27 cellular contexts compared by ENCODE assay signal in genomic region chr2:387980-388421, GRCh38.
"Had no signal": no experiment of that assay in that cellular context is flagged by ENCODE, and none has a peak within 500 bp of the region (broad histone marks: within the 10 kb centered on the region; RNA-seq: fewer than 3 reads in every experiment).

No MANE protein-coding gene starts in this region.

- H3K36me3 ChIP-seq: gastrocnemius medialis, left lung, tibial nerve, upper lobe of left lung had no signal

- ATAC-seq: gastrocnemius medialis; left lung; naive thymus-derived CD4-positive, alpha-beta T cell; sciatic nerve had no signal

- H3K36me3 Mint-ChIP-seq: naive thymus-derived CD4-positive, alpha-beta T cell had no signal

- H3K27me3 ChIP-seq: gastrocnemius medialis, testis, tibial nerve, upper lobe of left lung had no signal

- H3K27me3 Mint-ChIP-seq: dendritic cell treated with granulocyte-macrophage colony-stimulating factor and Interleukin-4, amounts not matched to agents 40 ng/mL and 50 ng/mL, for 4 days had no signal

- H3K27ac Mint-ChIP-seq: dendritic cell treated with granulocyte-macrophage colony-stimulating factor and Interleukin-4, amounts not matched to agents 40 ng/mL and 50 ng/mL, for 4 days; naive thymus-derived CD4-positive, alpha-beta T cell; nephron had no signal

- FAIRE-seq: colon, endometrium, kidney had no signal

- H3K9me3 Mint-ChIP-seq: nephron had no signal

- DNase-seq: caudate nucleus; cerebellar nuclear complex; effector memory CD4-positive, alpha-beta T cell; erythroblast; gastrocnemius medialis; head of caudate nucleus; kidney; left lung; mesenchymal stem cell; midbrain; naive thymus-derived CD4-positive, alpha-beta T cell; occipital lobe; stimulated activated CD4-positive, alpha-beta T cell treated with anti-CD3 and anti-CD28 coated beads, Interleukin-12 subunit alpha, Interleukin-12 subunit beta, amount 100 ng/mL, for 4 hours; stimulated activated CD4-positive, alpha-beta T cell treated with anti-CD3 and anti-CD28 coated beads, Interleukin-1b, Interleukin-23, amount 100 ng/mL, for 48 hours; stimulated activated CD4-positive, alpha-beta T cell treated with anti-CD3 and anti-CD28 coated beads, Interleukin-4, amount 100 ng/mL, for 1 hour; stimulated activated CD8-positive, alpha-beta memory T cell treated with anti-CD3 and anti-CD28 coated beads, Interleukin-4, amount 100 ng/mL, for 48 hours; stimulated activated naive CD4-positive, alpha-beta T cell; substantia nigra; testis had no signal

- H3K4me3 ChIP-seq: gastrocnemius medialis, left lung, smooth muscle cell, testis, tibial nerve, upper lobe of left lung had no signal

- H3K4me3 Mint-ChIP-seq: dendritic cell treated with granulocyte-macrophage colony-stimulating factor and Interleukin-4, amounts not matched to agents 40 ng/mL and 50 ng/mL, for 4 days; naive thymus-derived CD4-positive, alpha-beta T cell; nephron had no signal
